Comparison of ENCODE assay signal across 29 cellular contexts in the genomic region with DNA sequence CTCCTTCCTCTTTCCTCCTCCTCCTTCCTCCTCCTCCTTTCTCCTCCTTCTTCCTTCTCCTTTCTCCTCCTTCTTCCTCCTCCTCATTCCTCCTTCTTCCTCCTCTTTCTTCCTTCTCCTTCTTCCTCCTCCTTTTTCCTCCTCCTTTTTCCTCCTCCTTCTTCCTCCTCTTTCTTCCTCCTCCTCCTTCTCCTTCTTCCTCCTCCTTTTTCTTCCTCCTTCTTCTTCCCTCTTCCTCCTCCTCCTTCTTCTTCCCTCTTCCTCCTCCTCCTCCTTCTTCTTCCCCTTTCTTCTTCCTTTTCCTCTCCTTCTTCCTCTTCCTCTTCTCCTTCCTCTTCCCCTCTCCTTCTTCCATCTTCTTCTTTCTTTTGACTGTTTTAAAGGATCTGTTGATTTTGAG.
"Had no signal": no experiment of that assay in that cellular context is flagged by ENCODE, and none has a peak within 500 bp of the region (broad histone marks: within the 10 kb centered on the region; RNA-seq: fewer than 3 reads in every experiment).

No MANE protein-coding gene starts in this region.

- H3K27ac ChIP-seq: stomach, suprapubic skin, testis, thoracic aorta, thyroid gland, tibial artery, tibial nerve, transverse colon, upper lobe of left lung, upper lobe of right lung, uterus, vagina had no signal

- H3K27me3 Mint-ChIP-seq: stimulated activated memory B cell treated with anti-CD40 and anti-IgM and Interleukin-4, amounts not matched to agents 10 μg/mL and 1 μg/mL and 100 μg/mL, for 72 hours; stimulated activated naive B cell treated with anti-CD40 and anti-IgM and Interleukin-4, amounts not matched to agents 10 μg/mL and 1 μg/mL and 100 μg/mL, for 72 hours; stimulated activated naive CD8-positive, alpha-beta T cell treated with anti-CD3 and anti-CD28 coated beads, Interleukin-15, amount 100 ng/mL, for 72 hours; stimulated activated naive CD8-positive, alpha-beta T cell treated with anti-CD3 and anti-CD28 coated beads, Interleukin-15, Interleukin-2, amounts not matched to agents 100 ng/mL and 50 ng/mL, for 24 hours; type B pancreatic cell had no signal

- H3K36me3 Mint-ChIP-seq: stimulated activated effector memory CD8-positive, alpha-beta T cell treated with anti-CD3 and anti-CD28 coated beads, Interleukin-12 subunit alpha, Interleukin-12 subunit beta, amount 100 ng/mL, for 72 hours; stimulated activated memory B cell treated with anti-CD40 and anti-IgM and Interleukin-4, amounts not matched to agents 10 μg/mL and 1 μg/mL and 100 μg/mL, for 72 hours; stimulated activated naive B cell treated with anti-CD40 and anti-IgM and Interleukin-4, amounts not matched to agents 10 μg/mL and 1 μg/mL and 100 μg/mL, for 72 hours; type B pancreatic cell had no signal

- H3K27ac Mint-ChIP-seq: stimulated activated effector memory CD8-positive, alpha-beta T cell treated with anti-CD3 and anti-CD28 coated beads, Interleukin-12 subunit alpha, Interleukin-12 subunit beta, amount 100 ng/mL, for 72 hours; stimulated activated memory B cell treated with anti-CD40 and anti-IgM and Interleukin-4, amounts not matched to agents 10 μg/mL and 1 μg/mL and 100 μg/mL, for 72 hours; stimulated activated naive B cell treated with anti-CD40 and anti-IgM and Interleukin-4, amounts not matched to agents 10 μg/mL and 1 μg/mL and 100 μg/mL, for 72 hours; stimulated activated naive CD8-positive, alpha-beta T cell treated with anti-CD3 and anti-CD28 coated beads, Interleukin-15, Interleukin-2, amounts not matched to agents 100 ng/mL and 50 ng/mL, for 24 hours; type B pancreatic cell had no signal

- H3K4me3 ChIP-seq: stomach, suprapubic skin, testis, thoracic aorta, thyroid gland, tibial artery, tibial nerve, transverse colon, upper lobe of left lung, upper lobe of right lung, uterus, vagina had no signal

- H3K4me1 ChIP-seq: stomach, testis, thyroid gland, tibial artery, tibial nerve, transverse colon, upper lobe of left lung, upper lobe of right lung, uterus, vagina had no signal

- H3K9me3 ChIP-seq: suprapubic skin, testis, thoracic aorta, thyroid gland, tibial artery, transverse colon, upper lobe of left lung, upper lobe of right lung, uterus, vagina had no signal

- FAIRE-seq: urothelium cell line had no signal

- ATAC-seq: stimulated activated effector memory CD8-positive, alpha-beta T cell treated with anti-CD3 and anti-CD28 coated beads, Interleukin-12 subunit alpha, Interleukin-12 subunit beta, amount 100 ng/mL, for 72 hours; stimulated activated memory B cell treated with anti-CD40 and anti-IgM and Interleukin-4, amounts not matched to agents 10 μg/mL and 1 μg/mL and 100 μg/mL, for 72 hours; stimulated activated naive B cell treated with anti-CD40 and anti-IgM and Interleukin-4, amounts not matched to agents 10 μg/mL and 1 μg/mL and 100 μg/mL, for 72 hours; stimulated activated naive CD8-positive, alpha-beta T cell treated with anti-CD3 and anti-CD28 coated beads, Interleukin-15, amount 100 ng/mL, for 72 hours; stimulated activated naive CD8-positive, alpha-beta T cell treated with anti-CD3 and anti-CD28 coated beads, Interleukin-15, Interleukin-2, amounts not matched to agents 100 U/mL and 50 U/mL, for 24 hours; upper lobe of right lung had no signal

- H3K4me1 Mint-ChIP-seq: stimulated activated effector memory CD8-positive, alpha-beta T cell treated with anti-CD3 and anti-CD28 coated beads, Interleukin-12 subunit alpha, Interleukin-12 subunit beta, amount 100 ng/mL, for 72 hours; stimulated activated memory B cell treated with anti-CD40 and anti-IgM and Interleukin-4, amounts not matched to agents 10 μg/mL and 1 μg/mL and 100 μg/mL, for 72 hours; stimulated activated naive B cell treated with anti-CD40 and anti-IgM and Interleukin-4, amounts not matched to agents 10 μg/mL and 1 μg/mL and 100 μg/mL, for 72 hours; stimulated activated naive CD8-positive, alpha-beta T cell treated with anti-CD3 and anti-CD28 coated beads, Interleukin-15, amount 100 ng/mL, for 72 hours had no signal

- H3K27me3 ChIP-seq: stomach, suprapubic skin, testis, thyroid gland, tibial artery, tibial nerve, transverse colon, upper lobe of left lung, upper lobe of right lung, uterus, vagina had no signal

- H3K36me3 ChIP-seq: stomach, suprapubic skin, thoracic aorta, thyroid gland, tibial artery, tibial nerve, transverse colon, upper lobe of left lung, upper lobe of right lung, uterus, vagina had no signal

- DNase-seq: stimulated activated CD4-positive, alpha-beta T cell treated with anti-CD3 and anti-CD28 coated beads, Interleukin-2, amount 100 ng/mL, for 48 hours; stimulated activated CD4-positive, alpha-beta T cell treated with anti-CD3 and anti-CD28 coated beads, Interleukin-4, amount 100 ng/mL, for 1 hour; stimulated activated CD4-positive, alpha-beta T cell treated with anti-CD3 and anti-CD28 coated beads, Interleukin-4, amount 100 ng/mL, for 24 hours; stimulated activated CD4-positive, alpha-beta T cell treated with anti-CD3 and anti-CD28 coated beads, Interleukin-4, amount 100 ng/mL, for 4 hours; stimulated activated CD8-positive, alpha-beta memory T cell treated with anti-CD3 and anti-CD28 coated beads, Interleukin-4, amount 100 ng/mL, for 48 hours; stimulated activated naive B cell treated with anti-CD40 and anti-IgM and Interleukin-4, amounts not matched to agents 10 μg/mL and 1 μg/mL and 100 μg/mL, for 72 hours; stimulated activated naive CD4-positive, alpha-beta T cell; stimulated activated naive CD4-positive, alpha-beta T cell treated with Interleukin-2 at 50 U/mL for 16 hours; stimulated activated naive CD8-positive, alpha-beta T cell treated with anti-CD3 and anti-CD28 coated beads, Interleukin-15, amount 100 ng/mL, for 72 hours; stimulated activated naive CD8-positive, alpha-beta T cell treated with anti-CD3 and anti-CD28 coated beads, Interleukin-15, Interleukin-2, amounts not matched to agents 100 U/mL and 50 U/mL, for 24 hours; stomach; substantia nigra; testis; thyroid gland; tibial artery; transverse colon; trophoblast cell; upper lobe of left lung; upper lobe of right lung; uterus had no signal

- H3K4me3 Mint-ChIP-seq: stimulated activated effector memory CD8-positive, alpha-beta T cell treated with anti-CD3 and anti-CD28 coated beads, Interleukin-12 subunit alpha, Interleukin-12 subunit beta, amount 100 ng/mL, for 72 hours; stimulated activated memory B cell treated with anti-CD40 and anti-IgM and Interleukin-4, amounts not matched to agents 10 μg/mL and 1 μg/mL and 100 μg/mL, for 72 hours; stimulated activated naive B cell treated with anti-CD40 and anti-IgM and Interleukin-4, amounts not matched to agents 10 μg/mL and 1 μg/mL and 100 μg/mL, for 72 hours; stimulated activated naive CD8-positive, alpha-beta T cell treated with anti-CD3 and anti-CD28 coated beads, Interleukin-15, amount 100 ng/mL, for 72 hours; stimulated activated naive CD8-positive, alpha-beta T cell treated with anti-CD3 and anti-CD28 coated beads, Interleukin-15, Interleukin-2, amounts not matched to agents 100 ng/mL and 50 ng/mL, for 24 hours; type B pancreatic cell had no signal

- H3K9me3 Mint-ChIP-seq: type B pancreatic cell had no signal
